In genomic region chr20:5136096-5136495, GRCh38 we compare ENCODE assay signal across 14 cellular contexts. TPM values are rescaled to one million over a fixed set of nuclear protein-coding genes. Genes with fewer than 3 reads are reported as not detected.
A peak's percentile ranks its signal among the peaks of the same experiment; 100 is the strongest.
DNase-seq lines count a peak whose midpoint lies in the region; ATAC-seq, FAIRE-seq and TF ChIP-seq lines count a peak whose summit lies in the region.
"Had no signal": no experiment of that assay in that cellular context is flagged by ENCODE, and none has a peak within 500 bp of the region (broad histone marks: within the 10 kb centered on the region; RNA-seq: fewer than 3 reads in every experiment).

No MANE protein-coding gene starts in this region.

- H3K4me1 ChIP-seq in Loucy (ENCODE audit: insufficient read depth, low read length, poor library complexity, severe bottlenecking) (peaks cover 21% of the 10 kb centered on the region), foreskin keratinocyte (peaks cover 4% of the 10 kb centered on the region), skeletal muscle tissue (ENCODE audit: control insufficient read depth in 3 of 3, insufficient read depth in 3 of 3, low read length in 3 of 3) (peaks cover 18 to 24% (median 23%) of the 10 kb centered on the region in 3 donors)

- FAIRE-seq in GM12891 (lab: Jason Lieb, UNC) = no peak
- FAIRE-seq: K562 had no signal

- TF ChIP-seq CTCF in Loucy (conservative IDR thresholded peaks at IDR 0.05; ENCODE audit: low read length) = no peak
- TF ChIP-seq CTCF in foreskin keratinocyte (conservative IDR thresholded peaks at IDR 0.05) = no peak

- no peaks in the 10 kb centered on the region for H3K9me2 ChIP-seq in Loucy (replicated peaks; ENCODE audit: low read depth, low read length)

- H3K27ac ChIP-seq in foreskin keratinocyte (no peak overlapping the region), skeletal muscle tissue (ENCODE audit: low read depth, low read length) (peak overlapping the region; percentile 50)
- H3K27ac ChIP-seq: left lung had no signal

- no peaks in the 10 kb centered on the region for H3K36me3 ChIP-seq in Loucy (ENCODE audit: insufficient read depth, low read length)
- no peaks in the 10 kb centered on the region for H3K36me3 ChIP-seq in skeletal muscle tissue (ENCODE audit: control insufficient read depth in 3 of 3, insufficient read depth in 3 of 3, low read length in 3 of 3)
- H3K36me3 ChIP-seq: left lung, uterus had no signal

- H3K4me3 ChIP-seq in Loucy (ENCODE audit: low read length, poor library complexity, severe bottlenecking) = peak overlapping the region; percentile 24
- no peak overlapping the region for H3K4me3 ChIP-seq in skeletal muscle tissue (ENCODE audit: low read length in 3 of 3)
- H3K4me3 ChIP-seq: K562, left lung, uterus had no signal

- no peaks in the 10 kb centered on the region for H3K27me3 ChIP-seq in Loucy (ENCODE audit: insufficient read depth, low read length, poor library complexity, severe bottlenecking)
- H3K27me3 ChIP-seq in foreskin keratinocyte = no peaks in the 10 kb centered on the region
- no peaks in the 10 kb centered on the region for H3K27me3 ChIP-seq in skeletal muscle tissue (ENCODE audit: control insufficient read depth in 3 of 3, insufficient read depth in 3 of 3, low read length in 3 of 3)
- H3K27me3 ChIP-seq: left lung, uterus had no signal

- H3K9me3 ChIP-seq in Loucy (ENCODE audit: insufficient read depth, low read depth, low read length) (no peaks in the 10 kb centered on the region), skeletal muscle tissue (ENCODE audit: control insufficient read depth in 3 of 3, low read length in 3 of 3) (no peaks in the 10 kb centered on the region)
- H3K9me3 ChIP-seq: left lung, uterus had no signal

- H2AFZ ChIP-seq in Loucy (ENCODE audit: low read length) = no peak overlapping the region

- DNase-seq in foreskin keratinocyte (no peak), GM12891 (ENCODE audit: insufficient read length, low spot score) (no peak)
- DNase-seq: activated T-cell treated with anti-CD3 and anti-CD28 coated beads, Interleukin-2, amount 50 U/mL, for 1 hour; left lung; NCI-H2107; uterus had no signal

- H3K9ac ChIP-seq in Loucy (ENCODE audit: low read depth, low read length, poor library complexity, severe bottlenecking) (no peak overlapping the region), skeletal muscle tissue (ENCODE audit: low read depth in 1 of 3, low read length in 3 of 3) (peak overlapping the region in 1 of 3 donors; percentile 51)

- peaks cover 82% of the 10 kb centered on the region for H3K79me2 ChIP-seq in Loucy (ENCODE audit: insufficient read depth, low read length)

- peaks cover 1% of the 10 kb centered on the region; the same call in 1 of the 2 replicates for H3F3A ChIP-seq in Loucy (ENCODE audit: low read depth)

- peak; percentile 42 for ATAC-seq in GM21423 (IDR thresholded peaks at IDR 0.05; ENCODE audit: unreplicated experiment)
- peak; percentile 26 for ATAC-seq in foreskin keratinocyte
- ATAC-seq in HG02642 (IDR thresholded peaks at IDR 0.05; ENCODE audit: poor library complexity, unreplicated experiment) = no peak
- ATAC-seq in GM18519 (IDR thresholded peaks at IDR 0.05; ENCODE audit: low FRiP score, unreplicated experiment) = no peak
- ATAC-seq in GM21717 (IDR thresholded peaks at IDR 0.05; ENCODE audit: unreplicated experiment) = no peak
- ATAC-seq: K562, left lung, Panc1 had no signal

- peak overlapping the region; percentile 68 for H3K4me2 ChIP-seq in Loucy (ENCODE audit: low read depth, low read length, poor library complexity, severe bottlenecking)

- H4K20me1 ChIP-seq in Loucy (ENCODE audit: insufficient read depth, low read length, poor library complexity, severe bottlenecking) = peaks cover 26% of the 10 kb centered on the region

- no peak for TF ChIP-seq POLR2A in GM12891 (IDR thresholded peaks at IDR 0.05; ENCODE audit: low read depth, low read length)

TF ChIP-seq in GM12891, 5 proteins besides CTCF, POLR2A, EP300 and RAD21:
- no peak for TF ChIP-seq POLR2AphosphoS5 (IDR thresholded peaks at IDR 0.05; ENCODE audit: low read depth, low read length)
- TF ChIP-seq TAF1 (IDR thresholded peaks at IDR 0.05; ENCODE audit: low read depth, low read length) = no peak
- no peak for TF ChIP-seq PAX5 (IDR thresholded peaks at IDR 0.05; ENCODE audit: insufficient read depth, low read length, severe bottlenecking)
- no peak for TF ChIP-seq POU2F2 (IDR thresholded peaks at IDR 0.05; ENCODE audit: low read depth, low read length)
- TF ChIP-seq SPI1 (IDR thresholded peaks at IDR 0.05; ENCODE audit: low read depth, low read length) = no peak

RNA-seq across cellular contexts. Expression of gene CDS2, which starts 9.3 kb away (rescaled TPM):
- 22.6 and 25.2 TPM in 2 replicates for total RNA-seq in foreskin keratinocyte
- 14.0 and 15.9 TPM in 2 replicates for polyA plus RNA-seq in foreskin keratinocyte
- total RNA-seq in skeletal muscle tissue = 27.1 TPM
- 5.9 TPM for polyA plus RNA-seq in GM12891 (2012; ENCODE audit: low read depth, missing spikeins)

RNA-seq across cellular contexts. Expression of gene PCNA, which starts 16.3 kb away (rescaled TPM):
- total RNA-seq in foreskin keratinocyte (222 and 256 TPM in 2 replicates), skeletal muscle tissue (35.5 TPM)
- polyA plus RNA-seq in foreskin keratinocyte = 209 and 255 TPM in 2 replicates
- 269 TPM for polyA plus RNA-seq in GM12891 (2012; ENCODE audit: low read depth, missing spikeins)

RNA-seq across cellular contexts. Expression of gene TMEM230, which starts 23.2 kb away (rescaled TPM):
- total RNA-seq in foreskin keratinocyte (84.7 and 110 TPM in 2 replicates), skeletal muscle tissue (68.9 TPM)
- polyA plus RNA-seq in foreskin keratinocyte = 84.0 and 101 TPM in 2 replicates
- polyA plus RNA-seq in GM12891 (2012; ENCODE audit: low read depth, missing spikeins) = 75.8 TPM

Comparison
In these comparisons a context has a peak if more than half of its experiments do, and no peak if none do; other contexts are left out.
1. ATAC-seq: peak in GM21423 (single experiment) and foreskin keratinocyte (single experiment); none in HG02642 (single experiment), GM18519 (single experiment) and GM21717 (single experiment).